In the genomic region with DNA sequence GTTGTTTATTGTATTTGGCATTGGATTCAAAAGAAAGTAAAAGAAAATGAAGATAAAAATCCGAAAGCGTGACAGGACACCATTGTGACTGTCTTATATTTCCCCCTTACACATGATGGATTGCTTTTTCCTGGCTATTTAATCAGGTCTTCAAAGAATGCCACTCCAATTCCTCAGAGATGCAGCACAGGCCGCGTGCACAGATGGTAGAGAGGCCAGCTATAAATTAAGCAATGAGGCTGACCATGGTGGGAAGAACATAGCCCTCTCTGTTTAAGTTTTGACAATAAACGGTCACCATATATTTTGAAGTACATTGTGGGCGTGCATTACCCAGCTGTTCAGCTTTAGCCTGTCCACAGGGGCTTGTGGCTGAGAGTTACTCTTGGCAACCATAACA, we compare ENCODE assay signal across 14 cellular contexts.
"Had no signal": no experiment of that assay in that cellular context is flagged by ENCODE, and none has a peak within 500 bp of the region (broad histone marks: within the 10 kb centered on the region; RNA-seq: fewer than 3 reads in every experiment).

No MANE protein-coding gene starts in this region.

- H3K4me3 ChIP-seq: hepatocyte, right lobe of liver, transverse colon had no signal

- DNase-seq: activated CD4-positive, alpha-beta T cell treated with anti-CD3 and anti-CD28 coated beads, Interleukin-2, amount 50 U/mL, for 1 hour; activated CD4-positive, CD25-positive, alpha-beta regulatory T cell; activated effector memory CD4-positive, alpha-beta T cell treated with Interleukin-2 at 50 U/mL for 16 hours; activated T-cell treated with anti-CD3 and anti-CD28 coated beads, Interleukin-2, amount 50 U/mL, for 1 hour; amygdala; brain microvascular endothelial cell; effector memory CD8-positive, alpha-beta T cell; kidney; right lobe of liver; transverse colon had no signal

- H3K4me3 Mint-ChIP-seq: activated naive CD8-positive, alpha-beta T cell; effector memory CD8-positive, alpha-beta T cell; stimulated activated effector memory CD8-positive, alpha-beta T cell treated with anti-CD3 and anti-CD28 coated beads, Interleukin-12 subunit alpha, Interleukin-12 subunit beta, amount 100 ng/mL, for 72 hours had no signal

- H3K27ac ChIP-seq: brain microvascular endothelial cell, hepatocyte, right lobe of liver, transverse colon had no signal

- H3K27me3 Mint-ChIP-seq: activated naive CD8-positive, alpha-beta T cell; effector memory CD8-positive, alpha-beta T cell; progenitor cell of endocrine pancreas had no signal

- H3K27me3 ChIP-seq: brain microvascular endothelial cell, hepatocyte, right lobe of liver, transverse colon had no signal

- H2AFZ ChIP-seq: hepatocyte had no signal

- H3K79me2 ChIP-seq: hepatocyte had no signal

- H3K36me3 ChIP-seq: brain microvascular endothelial cell, right lobe of liver, transverse colon had no signal

- H3K4me1 ChIP-seq: right lobe of liver, transverse colon had no signal

- H3K27ac Mint-ChIP-seq: activated naive CD8-positive, alpha-beta T cell; effector memory CD8-positive, alpha-beta T cell; progenitor cell of endocrine pancreas; stimulated activated effector memory CD8-positive, alpha-beta T cell treated with anti-CD3 and anti-CD28 coated beads, Interleukin-12 subunit alpha, Interleukin-12 subunit beta, amount 100 ng/mL, for 72 hours had no signal

- H3K36me3 Mint-ChIP-seq: activated naive CD8-positive, alpha-beta T cell; stimulated activated effector memory CD8-positive, alpha-beta T cell treated with anti-CD3 and anti-CD28 coated beads, Interleukin-12 subunit alpha, Interleukin-12 subunit beta, amount 100 ng/mL, for 72 hours had no signal

- H3K4me2 ChIP-seq: hepatocyte had no signal

- ATAC-seq: effector memory CD8-positive, alpha-beta T cell; right lobe of liver; stimulated activated effector memory CD8-positive, alpha-beta T cell treated with anti-CD3 and anti-CD28 coated beads, Interleukin-12 subunit alpha, Interleukin-12 subunit beta, amount 100 ng/mL, for 72 hours had no signal

- H3K9me3 ChIP-seq: right lobe of liver, transverse colon had no signal

- H3K4me1 Mint-ChIP-seq: stimulated activated effector memory CD8-positive, alpha-beta T cell treated with anti-CD3 and anti-CD28 coated beads, Interleukin-12 subunit alpha, Interleukin-12 subunit beta, amount 100 ng/mL, for 72 hours had no signal
